8 cellular contexts compared by ENCODE assay signal in genomic region chr10:112949875-112950507, GRCh38. TPM values are rescaled to one million over a fixed set of nuclear protein-coding genes. Genes with fewer than 3 reads are reported as not detected.
DNase-seq lines count a peak whose midpoint lies in the region; ATAC-seq, FAIRE-seq and TF ChIP-seq lines count a peak whose summit lies in the region.

TSS of gene TCF7L2 (plus strand) at chr10:112950247. CDS start at chr10:112950757, 510 bp downstream.

- peak within 1 kb of the TSS; percentile 87 to 91 for H3K9ac ChIP-seq in colonic mucosa (ENCODE audit: low read depth in 2 of 2, low read length in 2 of 2)

- WGBS in small intestine, 3 donors, result 1 to 2% (median 1%) methylated on average over 35 to 39 of the region's 39 CpGs

- intact Hi-C loops in colonic mucosa (cut with DNase I), result loop anchor here (10.0 kb wide), 1 partner anchor 145 kb away; no protein-coding TSS in a partner anchor

- no peak for TF ChIP-seq CTCF in colonic mucosa (IDR thresholded peaks at IDR 0.05)

- H3K27me3 ChIP-seq in colonic mucosa (no peaks in the 10 kb centered on the region), small intestine (ENCODE audit: control insufficient read depth in 2 of 2, insufficient read depth in 2 of 2, low read length in 2 of 2) (peaks cover 0 to 3% of the 10 kb centered on the region in 2 donors)

- H3K4me1 ChIP-seq in colonic mucosa, result peaks cover 6% of the 10 kb centered on the region
- H3K4me1 ChIP-seq in small intestine (ENCODE audit: control insufficient read depth in 2 of 2, insufficient read depth in 1 of 2, low read depth in 1 of 2, low read length in 1 of 2), result peaks cover 5 to 7% of the 10 kb centered on the region in 2 donors

- H3K27ac ChIP-seq in colonic mucosa, result peak within 1 kb of the TSS; percentile 87
- H3K27ac ChIP-seq in small intestine (ENCODE audit: low read depth in 1 of 2, low read length in 1 of 2), result peak within 1 kb of the TSS; percentile 90 to 94

- H3K36me3 ChIP-seq in colonic mucosa (no peaks in the 10 kb centered on the region), small intestine (ENCODE audit: control insufficient read depth in 2 of 2, insufficient read depth in 2 of 2, low read length in 2 of 2) (no peaks in the 10 kb centered on the region)

- H3K4me3 ChIP-seq in colonic mucosa (peak within 1 kb of the TSS; percentile 59), small intestine (ENCODE audit: low read depth in 1 of 2, low read length in 2 of 2) (peak within 1 kb of the TSS; percentile 79 to 88)

- FAIRE-seq in small intestine (lab: Jason Lieb, UNC), result no peak

- ATAC-seq in HG03039 (IDR thresholded peaks at IDR 0.05; ENCODE audit: unreplicated experiment) (peak; percentile 55), HG03442 (IDR thresholded peaks at IDR 0.05; ENCODE audit: unreplicated experiment) (no peak)

- H3K9me3 ChIP-seq in colonic mucosa (no peaks in the 10 kb centered on the region), small intestine (ENCODE audit: control insufficient read depth, low read depth) (no peaks in the 10 kb centered on the region)

- DNase-seq in DMS53 treated with DMSO at 0.1 percent for 48 hours (lab: John Stamatoyannopoulos, UW; ENCODE audit: unreplicated experiment) (peak; percentile 94), NCI-H460 (ENCODE audit: extremely low read depth, low read depth) (peak; percentile 97), colonic mucosa (peak; percentile 97), islet precursor cell (peak; percentile 99), small intestine (peak; percentile 98)
- DNase-seq in activated CD4-positive, alpha-beta T cell treated with anti-CD3 and anti-CD28 coated beads for 4 hours, result peak; percentile 57 to 62

RNA-seq across cellular contexts. Expression of gene TCF7L2, which starts in this region (rescaled TPM):
- total RNA-seq in NCI-H460 (2014; rRNA removed; shearing (Covaris generic)), result 9.7 and 11.1 TPM in 2 replicates
- polyA plus RNA-seq in NCI-H460 (2014; cell fraction: nucleus; rRNA removed), result 2.4 and 4.1 TPM in 2 replicates
- total RNA-seq in colonic mucosa, result 10 to 100 TPM; 65.1 to 98.9 TPM
- polyA plus RNA-seq in small intestine, result 10 to 100 TPM; 13.2 to 21.5 (median 16.2) TPM
